In the genomic region with DNA sequence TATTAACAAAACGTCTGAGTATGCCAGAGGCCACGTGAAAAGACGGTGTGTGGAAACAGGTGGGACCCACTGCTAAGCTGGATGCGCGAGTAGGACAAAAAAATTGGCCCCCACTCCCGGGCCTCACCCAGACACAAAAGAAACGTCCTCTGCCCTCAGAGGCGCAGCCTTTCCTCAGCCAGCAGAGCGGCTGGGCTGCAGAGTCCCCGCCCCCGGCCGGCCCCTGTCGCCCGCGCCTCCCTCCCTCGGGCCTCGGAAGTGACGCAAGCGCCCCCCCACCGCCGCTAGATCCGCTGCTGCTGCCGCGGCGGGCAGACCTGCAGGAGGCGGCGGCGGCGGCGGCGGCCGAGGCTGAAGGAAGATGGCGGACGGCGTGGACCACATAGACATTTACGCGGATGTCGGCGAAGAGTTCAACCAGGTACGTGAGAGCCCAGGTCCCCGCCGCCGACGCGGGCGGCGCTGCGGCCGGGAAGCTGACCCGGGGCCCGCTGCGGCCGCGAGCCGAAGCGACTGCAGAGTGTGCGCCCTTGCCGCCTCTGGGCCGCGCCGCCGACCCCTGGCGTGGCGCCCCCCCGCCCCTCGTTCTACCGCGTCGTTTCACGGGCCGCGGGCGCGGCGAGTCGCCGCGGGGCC, we compare ENCODE assay signal across 8 cellular contexts. TPM values are rescaled to one million over a fixed set of nuclear protein-coding genes. Genes with fewer than 3 reads are reported as not detected.
DNase-seq lines count a peak whose midpoint lies in the region; ATAC-seq lines count a peak whose summit lies in the region.

A gene with protein sequence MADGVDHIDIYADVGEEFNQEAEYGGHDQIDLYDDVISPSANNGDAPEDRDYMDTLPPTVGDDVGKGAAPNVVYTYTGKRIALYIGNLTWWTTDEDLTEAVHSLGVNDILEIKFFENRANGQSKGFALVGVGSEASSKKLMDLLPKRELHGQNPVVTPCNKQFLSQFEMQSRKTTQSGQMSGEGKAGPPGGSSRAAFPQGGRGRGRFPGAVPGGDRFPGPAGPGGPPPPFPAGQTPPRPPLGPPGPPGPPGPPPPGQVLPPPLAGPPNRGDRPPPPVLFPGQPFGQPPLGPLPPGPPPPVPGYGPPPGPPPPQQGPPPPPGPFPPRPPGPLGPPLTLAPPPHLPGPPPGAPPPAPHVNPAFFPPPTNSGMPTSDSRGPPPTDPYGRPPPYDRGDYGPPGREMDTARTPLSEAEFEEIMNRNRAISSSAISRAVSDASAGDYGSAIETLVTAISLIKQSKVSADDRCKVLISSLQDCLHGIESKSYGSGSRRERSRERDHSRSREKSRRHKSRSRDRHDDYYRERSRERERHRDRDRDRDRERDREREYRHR (plus strand): TSS at position 284 of the 636 bp plus-strand sequence. CDS start 78 bp downstream, at position 362.

- peak; percentile 93 for ATAC-seq in GM21367 (IDR thresholded peaks at IDR 0.05; ENCODE audit: unreplicated experiment)

- peak; percentile 95 for DNase-seq in COR-L47 (lab: John Stamatoyannopoulos, UW)
- peak; percentile 85 for DNase-seq in HT1080 (ENCODE audit: low read depth)
- peak; percentile 89 to 97 for DNase-seq in NOMO-1 (lab: John Stamatoyannopoulos, UW; ENCODE audit: unreplicated experiment in 2 of 2)
- DNase-seq in effector CD8-positive, alpha-beta T cell (lab: John Stamatoyannopoulos, UW): peak; percentile 91
- DNase-seq in medulla oblongata (ENCODE audit: extremely low spot score): peak; percentile 96
- peak; percentile 94 to 97 (median 94) for DNase-seq in stimulated activated CD4-positive, alpha-beta T cell treated with anti-CD3 and anti-CD28 coated beads, TNF-alpha, amount 100 ng/mL, for 48 hours (ENCODE audit: low read depth in 3 of 3)

- CTCF ChIA-PET in activated CD8-positive, alpha-beta memory T cell treated with anti-CD3 and anti-CD28 coated beads for 36 hours (lab: Charles Lee): no interaction called here

- POLR2A ChIA-PET in activated CD8-positive, alpha-beta memory T cell treated with anti-CD3 and anti-CD28 coated beads for 36 hours (lab: Charles Lee): no interaction called here

RNA-seq across cellular contexts. Expression of the gene that starts here (rescaled TPM):
- 49.5 and 79.3 TPM in 2 replicates for total RNA-seq in HT1080 (2014; rRNA removed; shearing (Covaris generic))
- 42.1 and 51.0 TPM in 2 replicates for polyA plus RNA-seq in HT1080 (2015; cell fraction: cytosol; rRNA removed)
- 109 and 112 TPM in 2 replicates for polyA plus RNA-seq in HT1080 (2015; cell fraction: nucleus; rRNA removed)
- total RNA-seq in activated CD8-positive, alpha-beta memory T cell treated with anti-CD3 and anti-CD28 coated beads for 36 hours: 100 to 1,000 TPM; 117 to 120 TPM

Comparison
In these comparisons a context has a peak if more than half of its experiments do, and no peak if none do; other contexts are left out.
1. Peak in every context shown above with its lines: DNase-seq and ATAC-seq.